Comparison of ENCODE assay signal across 21 cellular contexts in the genomic region with DNA sequence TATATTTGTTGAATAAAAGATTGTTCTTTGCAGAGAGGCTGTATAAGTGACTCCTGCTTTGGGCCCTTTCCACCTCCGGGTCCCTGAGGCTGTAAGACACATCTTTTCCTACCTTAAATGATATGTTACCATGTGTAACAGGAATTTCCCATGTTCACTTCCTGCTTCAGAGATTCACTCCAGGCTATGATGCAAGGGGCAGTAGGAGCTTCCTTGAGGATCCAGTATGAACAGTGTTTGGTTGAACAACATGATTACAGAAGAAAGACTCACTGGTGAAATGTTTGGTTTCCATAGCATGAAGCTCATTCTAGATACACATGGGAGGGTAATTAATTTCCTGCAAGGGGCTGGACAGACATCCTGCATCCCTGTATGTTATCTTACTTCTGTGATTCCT. TPM values are rescaled to one million over a fixed set of nuclear protein-coding genes. Genes with fewer than 3 reads are reported as not detected.
DNase-seq lines count a peak whose midpoint lies in the region; FAIRE-seq and TF ChIP-seq lines count a peak whose summit lies in the region.
"Had no signal": no experiment of that assay in that cellular context is flagged by ENCODE, and none has a peak within 500 bp of the region (broad histone marks: within the 10 kb centered on the region; RNA-seq: fewer than 3 reads in every experiment).

No MANE protein-coding gene starts in this region.

- H3K9ac ChIP-seq in Loucy (ENCODE audit: low read depth, low read length, poor library complexity, severe bottlenecking) (no peak overlapping the region), mesenchymal stem cell (ENCODE audit: low read length) (no peak overlapping the region), kidney (ENCODE audit: low read length in 2 of 2) (no peak overlapping the region)
- H3K9ac ChIP-seq: SK-N-SH had no signal

- no peaks in the 10 kb centered on the region for H3K9me2 ChIP-seq in Loucy (replicated peaks; ENCODE audit: low read depth, low read length)
- H3K9me2 ChIP-seq: SK-N-SH had no signal

- H4K20me1 ChIP-seq in Loucy (ENCODE audit: insufficient read depth, low read length, poor library complexity, severe bottlenecking) = no peaks in the 10 kb centered on the region

- H3K79me2 ChIP-seq in Loucy (ENCODE audit: insufficient read depth, low read length) = no peaks in the 10 kb centered on the region

- H3K4me1 ChIP-seq in Loucy (ENCODE audit: insufficient read depth, low read length, poor library complexity, severe bottlenecking) (peaks cover 4% of the 10 kb centered on the region), mesenchymal stem cell (ENCODE audit: control insufficient read depth, insufficient read depth, low read depth, low read length) (peaks cover 5% of the 10 kb centered on the region), kidney (ENCODE audit: control insufficient read depth in 1 of 2, insufficient read depth in 1 of 2, low read depth in 1 of 2, low read length in 2 of 2) (no peaks in the 10 kb centered on the region)

- no peak overlapping the region for H2BK5ac ChIP-seq in mesenchymal stem cell (ENCODE audit: low read depth, low read length, poor library complexity, severe bottlenecking)

- no CpG with 5 or more reads among the region's 1 CpG for WGBS in mesenchymal stem cell

- H3F3A ChIP-seq in Loucy (ENCODE audit: low read depth) = no peaks in the 10 kb centered on the region

- 0 out of 2 replicates have a peak, but pooled peaks have one; percentile 4 for TF ChIP-seq CTCF in Loucy (conservative IDR thresholded peaks at IDR 0.05; ENCODE audit: low read length)
- no peak for TF ChIP-seq CTCF in kidney (IDR thresholded peaks at IDR 0.05; ENCODE audit: borderline replicate concordance, extremely low read depth, insufficient read depth)

- H3K18ac ChIP-seq in mesenchymal stem cell (ENCODE audit: low read depth in 1 of 2, low read length in 2 of 2) = no peak overlapping the region

- no peak overlapping the region for H3K14ac ChIP-seq in mesenchymal stem cell (ENCODE audit: low read length in 2 of 2)

- H2BK120ac ChIP-seq in mesenchymal stem cell (ENCODE audit: low read depth, low read length) = peak overlapping the region; percentile 44

- no peak overlapping the region for H3K4me3 ChIP-seq in Loucy (ENCODE audit: low read length, poor library complexity, severe bottlenecking)
- no peak overlapping the region for H3K4me3 ChIP-seq in mesenchymal stem cell (ENCODE audit: insufficient read depth in 1 of 2, low read depth in 1 of 2, low read length in 2 of 2)
- no peak overlapping the region for H3K4me3 ChIP-seq in kidney (ENCODE audit: low read length in 2 of 2)

- no peak overlapping the region for H3K23ac ChIP-seq in mesenchymal stem cell (ENCODE audit: low read length in 2 of 2)

- no peak overlapping the region for H4K91ac ChIP-seq in mesenchymal stem cell (ENCODE audit: low read length)

- no peaks in the 10 kb centered on the region for H3K27me3 ChIP-seq in Loucy (ENCODE audit: insufficient read depth, low read length, poor library complexity, severe bottlenecking)
- H3K27me3 ChIP-seq in mesenchymal stem cell (ENCODE audit: control insufficient read depth in 1 of 2, insufficient read depth in 1 of 2, low read length in 2 of 2) = peaks cover 7 to 39% of the 10 kb centered on the region in 2 experiments

- H3K79me1 ChIP-seq in mesenchymal stem cell (replicated peaks; ENCODE audit: low read length, poor library complexity, severe bottlenecking) = no peaks in the 10 kb centered on the region

- intact Hi-C loops in kidney (cut with DNase I) = no loop called here

- H4K8ac ChIP-seq in mesenchymal stem cell (ENCODE audit: low read length) = no peak overlapping the region

- H2AK5ac ChIP-seq in mesenchymal stem cell (ENCODE audit: low read length, severe bottlenecking) = no peak overlapping the region

- H2BK12ac ChIP-seq in mesenchymal stem cell (ENCODE audit: low read length in 2 of 2) = no peak overlapping the region

- no peak overlapping the region for H3K4ac ChIP-seq in mesenchymal stem cell (ENCODE audit: low read depth in 1 of 2, low read length in 2 of 2)

- no peak for FAIRE-seq in kidney (lab: Jason Lieb, UNC)
- FAIRE-seq: GM12892, GM19239 had no signal

- no peak overlapping the region for H2BK15ac ChIP-seq in mesenchymal stem cell (ENCODE audit: low read depth, poor library complexity, severe bottlenecking)

- H3K4me2 ChIP-seq in Loucy (ENCODE audit: low read depth, low read length, poor library complexity, severe bottlenecking) (no peak overlapping the region), mesenchymal stem cell (ENCODE audit: low read length, poor library complexity, severe bottlenecking) (no peak overlapping the region)
- H3K4me2 ChIP-seq: SK-N-SH had no signal

- H3K36me3 ChIP-seq in Loucy (ENCODE audit: insufficient read depth, low read length) (no peaks in the 10 kb centered on the region), mesenchymal stem cell (ENCODE audit: control insufficient read depth in 1 of 2, insufficient read depth in 2 of 2, low read depth in 1 of 2, low read length in 2 of 2) (no peaks in the 10 kb centered on the region), kidney (ENCODE audit: control insufficient read depth in 1 of 2, insufficient read depth in 2 of 2, low read length in 2 of 2) (no peaks in the 10 kb centered on the region)

- H2AFZ ChIP-seq in Loucy (ENCODE audit: low read length) = peak overlapping the region; percentile 72
- H2AFZ ChIP-seq in mesenchymal stem cell (ENCODE audit: low read depth, low read length) = no peak overlapping the region

- H3K9me3 ChIP-seq in Loucy (ENCODE audit: insufficient read depth, low read depth, low read length) (no peaks in the 10 kb centered on the region), mesenchymal stem cell (ENCODE audit: control insufficient read depth, low read length) (no peaks in the 10 kb centered on the region), kidney (ENCODE audit: control insufficient read depth in 1 of 2, low read length in 2 of 2) (no peaks in the 10 kb centered on the region)
- H3K9me3 ChIP-seq: SK-N-SH had no signal

- no peak overlapping the region for H3K27ac ChIP-seq in mesenchymal stem cell (ENCODE audit: low read length, poor library complexity, severe bottlenecking)
- no peak overlapping the region for H3K27ac ChIP-seq in kidney (ENCODE audit: low read depth in 2 of 2, low read length in 2 of 2)
- H3K27ac ChIP-seq: 22Rv1 had no signal

- DNase-seq in DMS153 (lab: John Stamatoyannopoulos, UW) (peak; percentile 73), DMS153 treated with DMSO at 0.1 percent for 48 hours (lab: John Stamatoyannopoulos, UW; ENCODE audit: unreplicated experiment) (no peak), dermis blood vessel endothelial cell (peak; percentile 65), mesenchymal stem cell (peak; percentile 30), kidney (no peak), ecto neural progenitor cell (ENCODE audit: low spot score) (no peak), AG08396 (ENCODE audit: low spot score) (no peak)
- DNase-seq: C1 segment of cervical spinal cord, DMS79 treated with DMSO at 0.1 percent for 48 hours, GDM1, KG1, NCI-H1105, NCI-H187 treated with DMSO at 0.1 percent for 48 hours, NCI-H524 treated with DMSO at 0.1 percent for 48 hours, Right ventricle myocardium superior, SK-N-SH had no signal

RNA-seq across cellular contexts. Expression of a gene that starts 25.6 kb away (rescaled TPM):
- total RNA-seq in dermis blood vessel endothelial cell = 33.5 and 40.4 TPM in 2 replicates
- 6.4 TPM for polyA plus RNA-seq in mesenchymal stem cell (2013, experiment 1 of 2)
- polyA plus RNA-seq in mesenchymal stem cell (2013, experiment 2 of 2) = 6.9 TPM
- total RNA-seq in kidney = 18.9 TPM
- polyA plus RNA-seq in kidney (ENCODE audit: insufficient read depth, low read depth, low replicate concordance) = 13.1 TPM

RNA-seq across cellular contexts. Expression of a gene that starts 30.8 kb away (rescaled TPM):
- not detected in 2 replicates for total RNA-seq in dermis blood vessel endothelial cell
- not detected for polyA plus RNA-seq in mesenchymal stem cell (2013, experiment 1 of 2)
- polyA plus RNA-seq in mesenchymal stem cell (2013, experiment 2 of 2) = not detected
- 0.28 TPM for total RNA-seq in kidney
- polyA plus RNA-seq in kidney (ENCODE audit: insufficient read depth, low read depth, low replicate concordance) = not detected
- total RNA-seq: MCF 10A, Right ventricle myocardium superior had no signal
- polyA plus RNA-seq: SK-N-SH had no signal

Comparison
In these comparisons a context has a peak if more than half of its experiments do, and no peak if none do; other contexts are left out.
1. DNase-seq: peak in DMS153 (single experiment), dermis blood vessel endothelial cell (single experiment) and mesenchymal stem cell (single experiment); none in DMS153 treated with DMSO at 0.1 percent for 48 hours (single experiment), kidney (single experiment), ecto neural progenitor cell (single experiment) and AG08396 (single experiment).